12 cellular contexts compared by ENCODE assay signal in genomic region chr3:46986055-46986730, GRCh38. TPM values are rescaled to one million over a fixed set of nuclear protein-coding genes. Genes with fewer than 3 reads are reported as not detected.
DNase-seq lines count a peak whose midpoint lies in the region; ATAC-seq, FAIRE-seq and TF ChIP-seq lines count a peak whose summit lies in the region.
"Had no signal": no experiment of that assay in that cellular context is flagged by ENCODE, and none has a peak within 500 bp of the region (broad histone marks: within the 10 kb centered on the region; RNA-seq: fewer than 3 reads in every experiment).

No MANE protein-coding gene starts in this region.

- H3K27me3 Mint-ChIP-seq in activated naive CD4-positive, alpha-beta T cell treated with anti-CD3 and anti-CD28 coated beads, Interleukin-2, amount 50 U/mL, for 24 hours: no peaks in the 10 kb centered on the region
- no peaks in the 10 kb centered on the region for H3K27me3 Mint-ChIP-seq in activated T-helper 1 cell treated with anti-CD3 and anti-CD28 coated beads, Interleukin-12 subunit alpha, Interleukin-12 subunit beta, Interleukin-2, Interleukin-4 antibody, amounts not matched to agents 30 ng/mL and 10 ng/mL and 1 ng/mL, durations not matched to agents 14 hours and 24 hours and 36 hours (ENCODE audit: insufficient read depth)

- peaks cover 0 to 26% of the 10 kb centered on the region in 2 donors for H3K4me1 ChIP-seq in kidney (ENCODE audit: control insufficient read depth in 1 of 2, insufficient read depth in 1 of 2, low read depth in 1 of 2, low read length in 2 of 2)
- peaks cover 62 to 80% (median 70%) of the 10 kb centered on the region in 4 donors for H3K4me1 ChIP-seq in upper lobe of left lung

- H3K27ac Mint-ChIP-seq in activated naive CD4-positive, alpha-beta T cell treated with anti-CD3 and anti-CD28 coated beads, Interleukin-2, amount 50 U/mL, for 24 hours: peak overlapping the region; percentile 10
- peak overlapping the region; percentile 94 for H3K27ac Mint-ChIP-seq in activated T-helper 1 cell treated with anti-CD3 and anti-CD28 coated beads, Interleukin-12 subunit alpha, Interleukin-12 subunit beta, Interleukin-2, Interleukin-4 antibody, amounts not matched to agents 30 ng/mL and 10 ng/mL and 1 ng/mL, durations not matched to agents 14 hours and 24 hours and 36 hours

- H3K9me3 Mint-ChIP-seq in activated naive CD4-positive, alpha-beta T cell treated with anti-CD3 and anti-CD28 coated beads, Interleukin-2, amount 50 U/mL, for 24 hours: no peaks in the 10 kb centered on the region
- H3K9me3 Mint-ChIP-seq in activated T-helper 1 cell treated with anti-CD3 and anti-CD28 coated beads, Interleukin-12 subunit alpha, Interleukin-12 subunit beta, Interleukin-2, Interleukin-4 antibody, amounts not matched to agents 30 ng/mL and 10 ng/mL and 1 ng/mL, durations not matched to agents 14 hours and 24 hours and 36 hours: no peaks in the 10 kb centered on the region

- ATAC-seq in upper lobe of left lung (ENCODE audit: low FRiP score in 2 of 2): no peak

- peak overlapping the region; percentile 54 for H3K4me3 Mint-ChIP-seq in activated naive CD4-positive, alpha-beta T cell treated with anti-CD3 and anti-CD28 coated beads, Interleukin-2, amount 50 U/mL, for 24 hours
- peak overlapping the region; percentile 83 for H3K4me3 Mint-ChIP-seq in activated T-helper 1 cell treated with anti-CD3 and anti-CD28 coated beads, Interleukin-12 subunit alpha, Interleukin-12 subunit beta, Interleukin-2, Interleukin-4 antibody, amounts not matched to agents 30 ng/mL and 10 ng/mL and 1 ng/mL, durations not matched to agents 14 hours and 24 hours and 36 hours

- DNase-seq in activated naive CD4-positive, alpha-beta T cell treated with Interleukin-2 at 50 U/mL for 16 hours: no peak
- DNase-seq in activated T-helper 1 cell treated with anti-CD3 and anti-CD28 coated beads, Interleukin-12 subunit alpha, Interleukin-12 subunit beta, Interleukin-2, Interleukin-4 antibody, amounts not matched to agents 30 ng/mL and 10 ng/mL and 1 ng/mL, durations not matched to agents 14 hours and 24 hours and 36 hours (ENCODE audit: low spot score): no peak
- DNase-seq in kidney (peak; percentile 11), upper lobe of left lung (no peak), cerebellum (ENCODE audit: low spot score) (no peak), HTR-8/SVneo (ENCODE audit: insufficient read length, low spot score) (no peak), HuH-7.5 (ENCODE audit: low spot score) (no peak)
- DNase-seq: NCI-H1092 treated with DMSO at 0.1 percent for 48 hours, NCI-H510A, trophoblast cell had no signal

- no peak overlapping the region for H3K9ac ChIP-seq in kidney (ENCODE audit: low read length in 2 of 2)

- no peak overlapping the region for H3K27ac ChIP-seq in kidney (ENCODE audit: low read depth in 2 of 2, low read length in 2 of 2)
- H3K27ac ChIP-seq in upper lobe of left lung: peak overlapping the region; percentile 77 to 89 (median 87)

- H3K9me3 ChIP-seq in kidney (ENCODE audit: control insufficient read depth in 1 of 2, low read length in 2 of 2) (no peaks in the 10 kb centered on the region), upper lobe of left lung (no peaks in the 10 kb centered on the region)

- intact Hi-C loops in activated T-helper 1 cell treated with anti-CD3 and anti-CD28 coated beads, Interleukin-12 subunit alpha, Interleukin-12 subunit beta, Interleukin-2, Interleukin-4 antibody, amounts not matched to agents 30 ng/mL and 10 ng/mL and 1 ng/mL, durations not matched to agents 14 hours and 24 hours and 36 hours (cut with micrococcal nuclease): loop anchor here (2.0 kb wide), 2 partner anchors 33 to 37 kb away; no protein-coding TSS in a partner anchor
- intact Hi-C loops in kidney (cut with DNase I): no loop called here

- no peak for TF ChIP-seq CTCF in kidney (IDR thresholded peaks at IDR 0.05; ENCODE audit: borderline replicate concordance, extremely low read depth, insufficient read depth)
- no peak for TF ChIP-seq CTCF in upper lobe of left lung (IDR thresholded peaks at IDR 0.05)

- no peak for TF ChIP-seq POLR2A in upper lobe of left lung (IDR thresholded peaks at IDR 0.05)

- peaks cover 4% of the 10 kb centered on the region for H3K36me3 Mint-ChIP-seq in activated naive CD4-positive, alpha-beta T cell treated with anti-CD3 and anti-CD28 coated beads, Interleukin-2, amount 50 U/mL, for 24 hours
- peaks cover 27% of the 10 kb centered on the region for H3K36me3 Mint-ChIP-seq in activated T-helper 1 cell treated with anti-CD3 and anti-CD28 coated beads, Interleukin-12 subunit alpha, Interleukin-12 subunit beta, Interleukin-2, Interleukin-4 antibody, amounts not matched to agents 30 ng/mL and 10 ng/mL and 1 ng/mL, durations not matched to agents 14 hours and 24 hours and 36 hours (ENCODE audit: low read depth)

- peaks cover 85% of the 10 kb centered on the region for H3K4me1 Mint-ChIP-seq in activated naive CD4-positive, alpha-beta T cell treated with anti-CD3 and anti-CD28 coated beads, Interleukin-2, amount 50 U/mL, for 24 hours
- H3K4me1 Mint-ChIP-seq in activated T-helper 1 cell treated with anti-CD3 and anti-CD28 coated beads, Interleukin-12 subunit alpha, Interleukin-12 subunit beta, Interleukin-2, Interleukin-4 antibody, amounts not matched to agents 30 ng/mL and 10 ng/mL and 1 ng/mL, durations not matched to agents 14 hours and 24 hours and 36 hours (ENCODE audit: low read depth): peaks cover 92% of the 10 kb centered on the region

- no peak for FAIRE-seq in kidney (lab: Jason Lieb, UNC)
- FAIRE-seq in HTR-8/SVneo (lab: Jason Lieb, UNC): no peak

- H3K36me3 ChIP-seq in kidney (ENCODE audit: control insufficient read depth in 1 of 2, insufficient read depth in 2 of 2, low read length in 2 of 2) (peaks cover 0 to 2% of the 10 kb centered on the region in 2 donors), upper lobe of left lung (peaks cover 0 to 23% (median 10%) of the 10 kb centered on the region in 4 donors)

- H3K4me3 ChIP-seq in kidney (ENCODE audit: low read length in 2 of 2) (no peak overlapping the region), upper lobe of left lung (no peak overlapping the region)
- H3K4me3 ChIP-seq: dorsolateral prefrontal cortex had no signal

- TF ChIP-seq EP300 in upper lobe of left lung (IDR thresholded peaks at IDR 0.05): peak in 1 of 4 donors; percentile 55

- H3K27me3 ChIP-seq in upper lobe of left lung: no peaks in the 10 kb centered on the region
- H3K27me3 ChIP-seq: dorsolateral prefrontal cortex had no signal

- 81 to 87% methylated on average over 3 to 4 of the region's 4 CpGs for WGBS in upper lobe of left lung, 2 donors

RNA-seq across cellular contexts. Expression of gene NBEAL2, which starts 6.7 kb away (rescaled TPM):
- total RNA-seq in activated T-helper 1 cell treated with anti-CD3 and anti-CD28 coated beads, Interleukin-12 subunit alpha, Interleukin-12 subunit beta, Interleukin-2, Interleukin-4 antibody, amounts not matched to agents 30 ng/mL and 10 ng/mL and 1 ng/mL, durations not matched to agents 14 hours and 24 hours and 36 hours: 118 and 119 TPM in 2 replicates
- 82.8 TPM for total RNA-seq in kidney
- polyA plus RNA-seq in kidney (ENCODE audit: insufficient read depth, low read depth, low replicate concordance): 25.7 TPM
- 100 to 1,000 TPM in 5 of 6 donors, 10 to 100 TPM in 1; 94.7 to 436 (median 163) TPM for total RNA-seq in upper lobe of left lung
- 8.2 TPM for total RNA-seq in cerebellum

RNA-seq across cellular contexts. Expression of gene CCDC12, which starts 9.6 kb away (rescaled TPM):
- 68.7 and 69.1 TPM in 2 replicates for total RNA-seq in activated T-helper 1 cell treated with anti-CD3 and anti-CD28 coated beads, Interleukin-12 subunit alpha, Interleukin-12 subunit beta, Interleukin-2, Interleukin-4 antibody, amounts not matched to agents 30 ng/mL and 10 ng/mL and 1 ng/mL, durations not matched to agents 14 hours and 24 hours and 36 hours
- 59.7 TPM for total RNA-seq in kidney
- 85.6 TPM for polyA plus RNA-seq in kidney (ENCODE audit: insufficient read depth, low read depth, low replicate concordance)
- 10 to 100 TPM; 42.3 to 93.2 (median 69.8) TPM for total RNA-seq in upper lobe of left lung
- total RNA-seq in cerebellum: 23.0 TPM

Comparison
In these comparisons a context has a peak if more than half of its experiments do, and no peak if none do; other contexts are left out.
1. H3K27ac ChIP-seq: peak in upper lobe of left lung (4 of 4); none in kidney (0 of 2).